11 cellular contexts compared by ENCODE assay signal in genomic region chr6:157514659-157515496, GRCh38.
DNase-seq lines count a peak whose midpoint lies in the region; ATAC-seq, FAIRE-seq and TF ChIP-seq lines count a peak whose summit lies in the region.
"Had no signal": no experiment of that assay in that cellular context is flagged by ENCODE, and none has a peak within 500 bp of the region (broad histone marks: within the 10 kb centered on the region; RNA-seq: fewer than 3 reads in every experiment).

No MANE protein-coding gene starts in this region.

- no peak for TF ChIP-seq CTCF in bronchial epithelial cell (IDR thresholded peaks at IDR 0.05; ENCODE audit: insufficient read depth, low read length, severe bottlenecking)

- no peak overlapping the region for H3K4me3 ChIP-seq in bronchial epithelial cell (ENCODE audit: low read depth, low read length)

- no peaks in the 10 kb centered on the region for H3K27me3 ChIP-seq in bronchial epithelial cell (ENCODE audit: control insufficient read depth, insufficient read depth, low read length)

- H3K36me3 ChIP-seq in bronchial epithelial cell (ENCODE audit: control insufficient read depth, insufficient read depth, low read length) = no peaks in the 10 kb centered on the region

- DNase-seq in DMS53 (lab: John Stamatoyannopoulos, UW) = peak; percentile 78
- peak; percentile 63 for DNase-seq in LHCN-M2 (ENCODE audit: low read depth)
- peak; percentile 46 for DNase-seq in bronchial epithelial cell (ENCODE audit: low read depth)
- peak; percentile 53 for DNase-seq in myocyte (ENCODE audit: low read depth)
- DNase-seq in germinal center (ENCODE audit: low spot score) = no peak
- no peak for DNase-seq in NCI-H2171 (lab: John Stamatoyannopoulos, UW)
- DNase-seq in T-helper 2 cell = no peak
- DNase-seq: effector CD8-positive, alpha-beta T cell; small intestine had no signal

- ATAC-seq in GM21737 (IDR thresholded peaks at IDR 0.05; ENCODE audit: unreplicated experiment) = no peak

- FAIRE-seq in bronchial epithelial cell (lab: Jason Lieb, UNC) = no peak
- FAIRE-seq: GM18507, small intestine had no signal

Comparison
In these comparisons a context has a peak if more than half of its experiments do, and no peak if none do; other contexts are left out.
1. DNase-seq: peak in DMS53 (single experiment), LHCN-M2 (single experiment), bronchial epithelial cell (single experiment) and myocyte (single experiment); none in germinal center (single experiment), NCI-H2171 (single experiment) and T-helper 2 cell (0 of 5).